ENCODE assay signal across 8 cellular contexts in genomic region chr6:159969204-159969912, GRCh38. TPM values are rescaled to one million over a fixed set of nuclear protein-coding genes. Genes with fewer than 3 reads are reported as not detected.
DNase-seq lines count a peak whose midpoint lies in the region; ATAC-seq, FAIRE-seq and TF ChIP-seq lines count a peak whose summit lies in the region.

No MANE protein-coding gene starts in this region.

- no peaks in the 10 kb centered on the region for H3K9me3 Mint-ChIP-seq in activated T-helper 2 cell treated with anti-CD3 and anti-CD28 coated beads, Interferon-gamma antibody, Interleukin-2, Interleukin-4, amounts not matched to agents 10 μg/mL and 5 μg/mL and 100 μg/mL, durations not matched to agents 14 hours and 24 hours and 36 hours

- peaks cover 22% of the 10 kb centered on the region for H3K36me3 Mint-ChIP-seq in activated T-helper 2 cell treated with anti-CD3 and anti-CD28 coated beads, Interferon-gamma antibody, Interleukin-2, Interleukin-4, amounts not matched to agents 10 μg/mL and 5 μg/mL and 100 μg/mL, durations not matched to agents 14 hours and 24 hours and 36 hours (ENCODE audit: low read depth)

- peak overlapping the region; percentile 94 for H4K91ac ChIP-seq in trophoblast cell (ENCODE audit: low read depth, low read length)

- peaks cover 11% of the 10 kb centered on the region for H3K79me1 ChIP-seq in trophoblast cell (ENCODE audit: low read length)

- H3K4me1 Mint-ChIP-seq in activated T-helper 2 cell treated with anti-CD3 and anti-CD28 coated beads, Interferon-gamma antibody, Interleukin-2, Interleukin-4, amounts not matched to agents 10 μg/mL and 5 μg/mL and 100 μg/mL, durations not matched to agents 14 hours and 24 hours and 36 hours (ENCODE audit: low read depth) = peaks cover 41% of the 10 kb centered on the region

- peak overlapping the region; percentile 31 for H2AK5ac ChIP-seq in trophoblast cell (ENCODE audit: low read length)

- 0% methylated on average over 3 of the region's 91 CpGs; no CpG with 5 or more reads in 1 of the 2 donors for WGBS in gastroesophageal sphincter (ENCODE audit: low coverage in 1 of 2), 2 donors
- WGBS in trophoblast cell (ENCODE audit: extremely low coverage, insufficient coverage, insufficient read length) = no CpG with 5 or more reads among the region's 91 CpGs

- H3K4me3 ChIP-seq in H7 (ENCODE audit: insufficient read depth, low read depth, low read length) (peak overlapping the region; percentile 73), gastroesophageal sphincter (peak overlapping the region; percentile 93 to 94), trophoblast cell (ENCODE audit: low read depth, low read length) (peak overlapping the region; percentile 100)

- H3K9ac ChIP-seq in trophoblast cell (ENCODE audit: low read length) = peak overlapping the region; percentile 95

- H3K27ac ChIP-seq in gastroesophageal sphincter (peak overlapping the region; percentile 84 to 93 (median 90)), trophoblast cell (ENCODE audit: low read depth, low read length) (peak overlapping the region; percentile 84)

- DNase-seq in GM12891 (ENCODE audit: insufficient read length, low spot score) (no peak), H7 (peak; percentile 79), LoVo (ENCODE audit: low spot score) (peak; percentile 6), trophoblast cell (peak in 1 of 2 donors; percentile 42), midbrain (lab: John Stamatoyannopoulos, UW) (no peak), NCI-H187 treated with DMSO at 0.1 percent for 48 hours (lab: John Stamatoyannopoulos, UW) (no peak)
- DNase-seq in activated T-helper 2 cell treated with anti-CD3 and anti-CD28 coated beads, Interferon-gamma antibody, Interleukin-2, Interleukin-4, amounts not matched to agents 10 μg/mL and 5 μg/mL and 100 μg/mL, durations not matched to agents 14 hours and 24 hours and 36 hours (ENCODE audit: low spot score) = no peak

- peak overlapping the region; percentile 0 for H2BK5ac ChIP-seq in trophoblast cell (ENCODE audit: low read depth, low read length, poor library complexity)

- H3K4ac ChIP-seq in trophoblast cell (ENCODE audit: low read depth, low read length) = peak overlapping the region; percentile 89

- TF ChIP-seq POLR2A in GM12891 (IDR thresholded peaks at IDR 0.05; ENCODE audit: low read depth, low read length) (no peak), gastroesophageal sphincter (IDR thresholded peaks at IDR 0.05) (peak; percentile 5 to 6)

- no peak for FAIRE-seq in GM12891 (lab: Jason Lieb, UNC)

- no peak overlapping the region for H3K23ac ChIP-seq in trophoblast cell (ENCODE audit: low read length)

- H3K14ac ChIP-seq in trophoblast cell (ENCODE audit: low read length) = peak overlapping the region; percentile 96

- H3K4me3 Mint-ChIP-seq in activated T-helper 2 cell treated with anti-CD3 and anti-CD28 coated beads, Interferon-gamma antibody, Interleukin-2, Interleukin-4, amounts not matched to agents 10 μg/mL and 5 μg/mL and 100 μg/mL, durations not matched to agents 14 hours and 24 hours and 36 hours (ENCODE audit: low read depth) = peak overlapping the region; percentile 95

- H2BK12ac ChIP-seq in trophoblast cell (ENCODE audit: low read length) = peak overlapping the region; percentile 62

- no peaks in the 10 kb centered on the region; the same call in 1 of the 2 replicates for H3K27me3 ChIP-seq in H7 (ENCODE audit: control insufficient read depth, insufficient read depth, low read length)
- peaks cover 11% of the 10 kb centered on the region for H3K27me3 ChIP-seq in gastroesophageal sphincter
- no peaks in the 10 kb centered on the region for H3K27me3 ChIP-seq in trophoblast cell (ENCODE audit: insufficient read depth, low read length)

- H4K8ac ChIP-seq in trophoblast cell (ENCODE audit: low read depth, low read length) = peak overlapping the region; percentile 64

- H3K36me3 ChIP-seq in H7 (replicated peaks; ENCODE audit: control insufficient read depth, insufficient read depth, low read length) (no peaks in the 10 kb centered on the region), gastroesophageal sphincter (no peaks in the 10 kb centered on the region), trophoblast cell (ENCODE audit: control insufficient read depth in 1 of 2, insufficient read depth in 2 of 2, low read length in 2 of 2) (peaks cover 0 to 5% of the 10 kb centered on the region in 2 experiments)

- intact Hi-C loops in activated T-helper 2 cell treated with anti-CD3 and anti-CD28 coated beads, Interferon-gamma antibody, Interleukin-2, Interleukin-4, amounts not matched to agents 10 μg/mL and 5 μg/mL and 100 μg/mL, durations not matched to agents 14 hours and 24 hours and 36 hours (cut with micrococcal nuclease) = loop anchor here (2.0 kb wide), 1 partner anchor 181 kb away; the partner anchor contains the start of gene TCP1

- peak overlapping the region; percentile 90 for H4K12ac ChIP-seq in trophoblast cell (ENCODE audit: low read depth, low read length)

- H3K4me1 ChIP-seq in gastroesophageal sphincter (peaks cover 0 to 53% (median 12%) of the 10 kb centered on the region in 3 donors), trophoblast cell (ENCODE audit: control insufficient read depth in 1 of 2, insufficient read depth in 2 of 2, low read length in 2 of 2) (peaks cover 3 to 12% of the 10 kb centered on the region in 2 experiments)

- TF ChIP-seq EP300 in gastroesophageal sphincter (IDR thresholded peaks at IDR 0.05) = no peak

- H3K18ac ChIP-seq in trophoblast cell (ENCODE audit: low read length) = peak overlapping the region; percentile 84

- peaks cover 25% of the 10 kb centered on the region for H3K79me2 ChIP-seq in trophoblast cell (ENCODE audit: control insufficient read depth, insufficient read depth, low read length, poor library complexity)

- no peaks in the 10 kb centered on the region for H3K9me3 ChIP-seq in gastroesophageal sphincter
- peaks cover 2% of the 10 kb centered on the region for H3K9me3 ChIP-seq in trophoblast cell (ENCODE audit: insufficient read depth, low read depth, low read length)

- TF ChIP-seq CTCF in gastroesophageal sphincter (IDR thresholded peaks at IDR 0.05) = peak in 1 of 4 experiments; percentile 26

- ATAC-seq in gastroesophageal sphincter = peak; percentile 62

- peak overlapping the region; percentile 55 for H3K27ac Mint-ChIP-seq in activated T-helper 2 cell treated with anti-CD3 and anti-CD28 coated beads, Interferon-gamma antibody, Interleukin-2, Interleukin-4, amounts not matched to agents 10 μg/mL and 5 μg/mL and 100 μg/mL, durations not matched to agents 14 hours and 24 hours and 36 hours

- H3K4me2 ChIP-seq in trophoblast cell (ENCODE audit: low read length) = peak overlapping the region; percentile 75

- H2BK120ac ChIP-seq in trophoblast cell (ENCODE audit: insufficient read depth, low read length, poor library complexity) = peak overlapping the region; percentile 94

- H3K27me3 Mint-ChIP-seq in activated T-helper 2 cell treated with anti-CD3 and anti-CD28 coated beads, Interferon-gamma antibody, Interleukin-2, Interleukin-4, amounts not matched to agents 10 μg/mL and 5 μg/mL and 100 μg/mL, durations not matched to agents 14 hours and 24 hours and 36 hours (ENCODE audit: low read depth) = peaks cover 14% of the 10 kb centered on the region

- H2AFZ ChIP-seq in trophoblast cell (ENCODE audit: insufficient read depth, low read length, poor library complexity) = peak overlapping the region; percentile 5

TF ChIP-seq in GM12891, 5 proteins besides CTCF, POLR2A, EP300 and RAD21:
- no peak for TF ChIP-seq PAX5 (IDR thresholded peaks at IDR 0.05; ENCODE audit: insufficient read depth, low read length, severe bottlenecking)
- 0 out of 2 replicates have a peak, but pooled peaks have one; percentile 3 for TF ChIP-seq TAF1 (IDR thresholded peaks at IDR 0.05; ENCODE audit: low read depth, low read length)

RNA-seq across cellular contexts. Expression of gene IGF2R, which starts 0.5 kb away (rescaled TPM):
- 19.8 TPM for polyA plus RNA-seq in GM12891 (2012; ENCODE audit: low read depth, missing spikeins)
- total RNA-seq in H7 (2014; rRNA removed; shearing (Covaris generic)) = 27.9 and 29.4 TPM in 2 replicates
- 75.0 and 82.4 TPM in 2 replicates for total RNA-seq in activated T-helper 2 cell treated with anti-CD3 and anti-CD28 coated beads, Interferon-gamma antibody, Interleukin-2, Interleukin-4, amounts not matched to agents 10 μg/mL and 5 μg/mL and 100 μg/mL, durations not matched to agents 14 hours and 24 hours and 36 hours
- 10 to 100 TPM; 47.9 to 81.3 (median 52.7) TPM for total RNA-seq in gastroesophageal sphincter
- polyA plus RNA-seq in trophoblast cell (2013) = 42.7 and 44.7 TPM in 2 replicates

Comparison
In these comparisons a context has a peak if more than half of its experiments do, and no peak if none do; other contexts are left out.
1. DNase-seq: peak in H7 (single experiment) and LoVo (single experiment); none in GM12891 (single experiment), activated T-helper 2 cell treated with anti-CD3 and anti-CD28 coated beads, Interferon-gamma antibody, Interleukin-2, Interleukin-4, amounts not matched to agents 10 μg/mL and 5 μg/mL and 100 μg/mL, durations not matched to agents 14 hours and 24 hours and 36 hours (single experiment), midbrain (single experiment) and NCI-H187 treated with DMSO at 0.1 percent for 48 hours (single experiment).
2. Peak in every context shown above with its lines, with median percentiles within 50 percentile points of each other: H3K4me3 ChIP-seq.